ENCODE assay signal across 23 cellular contexts in the genomic region with DNA sequence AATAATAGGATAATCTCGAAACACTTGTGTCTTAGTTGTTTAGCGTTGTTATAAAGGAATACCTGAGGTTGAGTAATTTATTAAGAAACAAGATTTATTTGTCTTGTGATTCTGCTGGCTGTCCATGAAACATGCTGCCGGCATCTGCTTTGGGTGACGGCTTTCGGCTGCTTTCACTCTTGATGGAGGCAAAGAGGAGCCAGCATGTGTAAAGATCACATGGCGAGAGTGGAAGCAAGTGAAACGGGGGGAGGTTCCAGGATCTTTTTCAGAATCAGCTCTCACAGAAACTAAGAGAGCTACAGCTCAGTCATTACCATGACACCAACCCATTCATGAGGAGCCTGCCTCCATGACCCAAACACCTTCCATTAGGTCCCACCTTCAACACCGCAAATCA.
"Had no signal": no experiment of that assay in that cellular context is flagged by ENCODE, and none has a peak within 500 bp of the region (broad histone marks: within the 10 kb centered on the region; RNA-seq: fewer than 3 reads in every experiment).

No MANE protein-coding gene starts in this region.

- DNase-seq: IMR-90, Karpas-422, KG1, MG63, NCI-H1092, NCI-H1105 treated with DMSO at 0.1 percent for 48 hours, NCI-H1417 treated with DMSO at 0.1 percent for 48 hours, NCI-H146, NCI-H1694 treated with DMSO at 0.1 percent for 48 hours, NCI-H1930, NCI-H2081, NCI-H2107, NCI-H2227 treated with DMSO at 0.1 percent for 48 hours, NCI-H524, NCI-H526 treated with DMSO at 0.1 percent for 48 hours, NCI-H748 treated with DMSO at 0.1 percent for 48 hours, PC-3, SHP77 treated with DMSO at 0.1 percent for 48 hours, SJCRH30 had no signal

- H3K36me3 ChIP-seq: MG63, SJCRH30 had no signal

- H3K4me1 ChIP-seq: SJCRH30 had no signal

- H3K27ac ChIP-seq: SJCRH30, SK-N-MC had no signal

- ATAC-seq: HepG2, Panc1, PC-3, Right ventricle myocardium inferior had no signal

- H3K9me3 ChIP-seq: MG63, SJCRH30 had no signal

- H3K27me3 ChIP-seq: SJCRH30 had no signal

- H3K4me3 ChIP-seq: MG63, SJCRH30, SK-N-MC had no signal
